ENCODE assay signal across 14 cellular contexts in the genomic region with DNA sequence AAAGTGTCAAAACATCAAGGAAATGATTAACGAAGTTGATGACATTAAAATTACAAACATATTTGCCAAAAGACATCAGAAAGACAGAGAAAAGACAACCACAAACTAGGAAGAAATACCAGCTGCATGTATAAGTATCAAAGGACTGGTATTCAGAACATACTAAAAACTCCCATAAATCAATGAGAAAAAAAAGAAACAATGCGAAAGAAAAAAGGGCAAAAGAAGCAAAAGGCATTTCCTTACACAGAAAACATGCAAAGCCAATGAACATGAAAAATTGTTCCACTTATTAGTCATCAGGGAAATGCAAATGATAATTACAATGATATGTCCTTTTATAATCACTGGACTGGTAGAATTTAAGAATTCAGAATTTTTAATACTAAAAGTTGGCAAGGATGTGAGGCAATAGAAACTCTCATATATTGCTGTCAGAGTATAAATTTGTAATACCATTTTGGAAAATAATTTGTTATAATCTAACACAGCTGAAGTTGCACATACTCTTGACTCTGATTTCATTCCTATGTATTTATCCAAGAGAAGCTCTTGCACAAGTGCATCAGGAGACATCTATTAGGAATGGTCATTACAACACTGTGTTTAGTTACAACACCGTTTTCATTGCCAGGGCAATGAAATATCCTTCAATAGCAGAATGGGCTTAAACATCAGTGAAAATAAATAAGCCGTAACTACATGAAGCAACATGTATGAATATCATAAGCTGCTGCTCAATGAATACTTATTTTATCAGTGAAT.
DNase-seq lines count a peak whose midpoint lies in the region; ATAC-seq and TF ChIP-seq lines count a peak whose summit lies in the region.
"Had no signal": no experiment of that assay in that cellular context is flagged by ENCODE, and none has a peak within 500 bp of the region (broad histone marks: within the 10 kb centered on the region; RNA-seq: fewer than 3 reads in every experiment).

No MANE protein-coding gene starts in this region.

- no peak for TF ChIP-seq CTCF in MCF 10A (IDR thresholded peaks at IDR 0.05; ENCODE audit: unreplicated experiment)

- H3K27me3 ChIP-seq in skeletal muscle satellite cell (ENCODE audit: control insufficient read depth, insufficient read depth, low read length) = no peaks in the 10 kb centered on the region

- H3K36me3 ChIP-seq in skeletal muscle satellite cell (ENCODE audit: insufficient read depth, low read length) = peaks cover 5% of the 10 kb centered on the region

- DNase-seq in GM03348 (ENCODE audit: low spot score) (peak; percentile 74), MCF 10A (ENCODE audit: unreplicated experiment) (peak; percentile 87), hepatic stellate cell (ENCODE audit: low spot score) (peak; percentile 27)
- no peak for DNase-seq in activated effector memory CD4-positive, alpha-beta T cell treated with Interleukin-2 at 50 U/mL for 16 hours
- DNase-seq in activated effector memory CD4-positive, alpha-beta T cell treated with anti-CD3 and anti-CD28 coated beads, Interleukin-2, amount 50 U/mL, for 16 hours = no peak
- DNase-seq in stimulated activated naive CD8-positive, alpha-beta T cell treated with anti-CD3 and anti-CD28 coated beads, Interleukin-15, Interleukin-2, amounts not matched to agents 100 U/mL and 50 U/mL, for 24 hours = no peak
- DNase-seq: activated CD4-positive, CD25-positive, alpha-beta regulatory T cell; Caco-2; MM.1S; naive B cell; NCI-H748 treated with DMSO at 0.1 percent for 48 hours had no signal

- no TSS peak for BruUV-seq in MCF 10A (replicated peaks; lab: Mats Ljungman, UMichigan)

- H3K36me3 Mint-ChIP-seq in MCF 10A (ENCODE audit: insufficient read depth, unreplicated experiment) = peaks cover 6% of the 10 kb centered on the region

- ATAC-seq in HG03432 (IDR thresholded peaks at IDR 0.05; ENCODE audit: unreplicated experiment) = no peak
- no peak for ATAC-seq in stimulated activated naive CD8-positive, alpha-beta T cell treated with anti-CD3 and anti-CD28 coated beads, Interleukin-15, Interleukin-2, amounts not matched to agents 100 U/mL and 50 U/mL, for 24 hours

- intact Hi-C loops in MCF 10A (cut with micrococcal nuclease) = no loop called here

- H3K4me1 Mint-ChIP-seq in MCF 10A (ENCODE audit: insufficient read depth, unreplicated experiment) = peaks cover 19% of the 10 kb centered on the region
- H3K4me1 Mint-ChIP-seq: naive B cell had no signal

- peaks cover 16% of the 10 kb centered on the region for H3K4me1 ChIP-seq in skeletal muscle satellite cell (ENCODE audit: control insufficient read depth, insufficient read depth, low read length)
- H3K4me1 ChIP-seq: Caco-2 had no signal

- no peak overlapping the region for H3K4me3 ChIP-seq in skeletal muscle satellite cell (ENCODE audit: low read length)
- H3K4me3 ChIP-seq: coronary artery had no signal

- H3K9me3 ChIP-seq in skeletal muscle satellite cell (replicated peaks; ENCODE audit: low read length) = no peaks in the 10 kb centered on the region
- H3K9me3 ChIP-seq: Caco-2 had no signal

- H3K27me3 Mint-ChIP-seq in MCF 10A (ENCODE audit: insufficient read depth, unreplicated experiment) = no peaks in the 10 kb centered on the region
- H3K27me3 Mint-ChIP-seq: naive B cell had no signal

- H3K27ac Mint-ChIP-seq in MCF 10A (ENCODE audit: low read depth, unreplicated experiment) = peak overlapping the region; percentile 96
- H3K27ac Mint-ChIP-seq: naive B cell had no signal

- no peaks in the 10 kb centered on the region for H3K9me3 Mint-ChIP-seq in MCF 10A (ENCODE audit: unreplicated experiment)

- peak overlapping the region; percentile 1 for H3K4me2 ChIP-seq in skeletal muscle satellite cell (ENCODE audit: low read length)

- peak overlapping the region; percentile 47 for H3K9ac ChIP-seq in skeletal muscle satellite cell (ENCODE audit: low read depth, low read length)

- H3K4me3 Mint-ChIP-seq in MCF 10A (ENCODE audit: unreplicated experiment) = no peak overlapping the region
- H3K4me3 Mint-ChIP-seq: naive B cell had no signal

- POLR2A ChIA-PET in MCF 10A (lab: Yijun Ruan, JAX) = interaction anchor here (0.6 to 1.7 kb wide), 11 partner anchors 36 to 378 kb away, joined by 3 to 6 read pairs (median 3); a partner anchor contains a TSS

- CTCF ChIA-PET in MCF 10A (lab: Yijun Ruan, JAX) = interaction anchor here (0.5 kb wide), 1 partner anchor 436 kb away, joined by 3 read pairs; no protein-coding TSS in a partner anchor

Comparison
In these comparisons a context has a peak if more than half of its experiments do, and no peak if none do; other contexts are left out.
1. DNase-seq: peak in GM03348 (single experiment), MCF 10A (single experiment) and hepatic stellate cell (single experiment); none in activated effector memory CD4-positive, alpha-beta T cell treated with Interleukin-2 at 50 U/mL for 16 hours (single experiment), activated effector memory CD4-positive, alpha-beta T cell treated with anti-CD3 and anti-CD28 coated beads, Interleukin-2, amount 50 U/mL, for 16 hours (single experiment) and stimulated activated naive CD8-positive, alpha-beta T cell treated with anti-CD3 and anti-CD28 coated beads, Interleukin-15, Interleukin-2, amounts not matched to agents 100 U/mL and 50 U/mL, for 24 hours (single experiment).